In the genomic region with DNA sequence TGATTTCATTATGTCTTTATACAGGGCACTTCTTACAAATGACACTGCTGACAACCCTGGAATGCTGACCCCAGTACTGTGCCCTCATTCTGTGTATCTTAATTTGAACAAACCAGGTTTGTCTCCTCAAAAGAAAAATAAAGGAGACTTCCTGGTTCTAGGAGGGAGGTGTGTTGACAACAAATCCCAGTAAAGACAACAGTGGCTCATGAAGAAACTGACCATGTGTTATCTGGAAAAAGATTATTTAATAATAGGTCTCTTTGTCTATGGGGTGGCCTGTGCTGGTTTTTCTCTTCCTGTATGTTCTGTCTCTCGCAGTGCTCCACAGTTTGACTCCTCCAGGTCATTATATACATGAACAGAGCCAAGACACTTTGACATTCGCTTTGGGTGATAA, we compare ENCODE assay signal across 22 cellular contexts.
DNase-seq lines count a peak whose midpoint lies in the region; ATAC-seq, FAIRE-seq and TF ChIP-seq lines count a peak whose summit lies in the region.
"Had no signal": no experiment of that assay in that cellular context is flagged by ENCODE, and none has a peak within 500 bp of the region (broad histone marks: within the 10 kb centered on the region; RNA-seq: fewer than 3 reads in every experiment).

No MANE protein-coding gene starts in this region.

- 59 to 69% methylated on average over 2 of the region's 2 CpGs for WGBS in pancreas, 2 donors

- peaks cover 11 to 24% (median 14%) of the 10 kb centered on the region in 3 donors for H3K4me1 ChIP-seq in pancreas

- no peak overlapping the region for H3K4me3 ChIP-seq in pancreas
- H3K4me3 ChIP-seq: GM23338, K562 had no signal

- CTCF ChIA-PET in Calu3 (lab: Charles Lee) = no interaction called here

- TF ChIP-seq CTCF in Calu3 (IDR thresholded peaks at IDR 0.05; ENCODE audit: unreplicated experiment) (no peak), pancreas (IDR thresholded peaks at IDR 0.05) (no peak), mesothelial cell of epicardium (IDR thresholded peaks at IDR 0.05; ENCODE audit: unreplicated experiment) (no peak)

- BruUV-seq in Calu3 (replicated peaks; lab: Mats Ljungman, UMichigan) = no TSS peak

- ATAC-seq in pancreas (peak in 3 of 4 donors; percentile 40 to 53 (median 51)), HG03159 (IDR thresholded peaks at IDR 0.05; ENCODE audit: unreplicated experiment) (no peak)
- ATAC-seq: GM23338, K562 had no signal

- peak; percentile 95 for FAIRE-seq in endometrium (lab: Jason Lieb, UNC)
- no peak for FAIRE-seq in pancreas (lab: Jason Lieb, UNC)
- FAIRE-seq: A204.1, GM12892, GM18507, H54, HTR-8/SVneo, K562 had no signal

- no peaks in the 10 kb centered on the region for H3K27me3 Mint-ChIP-seq in Calu3 (ENCODE audit: unreplicated experiment)
- no peaks in the 10 kb centered on the region for H3K27me3 Mint-ChIP-seq in mesothelial cell of epicardium (ENCODE audit: low read depth)

- H3K9me3 Mint-ChIP-seq in Calu3 (ENCODE audit: low read depth, unreplicated experiment) (no peaks in the 10 kb centered on the region), mesothelial cell of epicardium (peaks cover 11% of the 10 kb centered on the region)
- H3K9me3 Mint-ChIP-seq: CD4-positive, alpha-beta T cell; GM23338 had no signal

- H3K36me3 Mint-ChIP-seq in Calu3 (ENCODE audit: insufficient read depth, unreplicated experiment) = peaks cover 6% of the 10 kb centered on the region
- peaks cover 2% of the 10 kb centered on the region for H3K36me3 Mint-ChIP-seq in mesothelial cell of epicardium

- no peaks in the 10 kb centered on the region for H3K9me3 ChIP-seq in pancreas

- DNase-seq in Calu3 = no peak
- no peak for DNase-seq in pancreas
- no peak for DNase-seq in mesothelial cell of epicardium (ENCODE audit: low spot score in 2 of 2, unreplicated experiment in 2 of 2)
- DNase-seq in stimulated activated CD8-positive, alpha-beta memory T cell treated with anti-CD3 and anti-CD28 coated beads, Interleukin-4, amount 100 ng/mL, for 48 hours = no peak
- DNase-seq: AML-193; CD4-positive, alpha-beta T cell; DMS 273 treated with DMSO at 0.1 percent for 48 hours; DMS79; GDM1; HCEC 1CT; IMR-90 had no signal

- no peaks in the 10 kb centered on the region for H3K27me3 ChIP-seq in pancreas

- H3K27ac ChIP-seq in pancreas = peak overlapping the region in 2 of 4 donors; percentile 42 to 64
- H3K27ac ChIP-seq: C4-2B, HL-60 had no signal

- no peaks in the 10 kb centered on the region for H3K36me3 ChIP-seq in pancreas

- H3K4me1 Mint-ChIP-seq in Calu3 (ENCODE audit: low read depth, unreplicated experiment) = peaks cover 54% of the 10 kb centered on the region
- H3K4me1 Mint-ChIP-seq in mesothelial cell of epicardium = peaks cover 45% of the 10 kb centered on the region

- intact Hi-C loops in Calu3 (cut with micrococcal nuclease; ENCODE audit: unreplicated experiment) (loop anchor here (5.0 to 10.0 kb wide), 3 partner anchors 96 to 629 kb away; no protein-coding TSS in a partner anchor), pancreas (cut with DNase I) (no loop called here)

- H3K27ac Mint-ChIP-seq in Calu3 (ENCODE audit: unreplicated experiment) (peak overlapping the region; percentile 58), mesothelial cell of epicardium (no peak overlapping the region)
- H3K27ac Mint-ChIP-seq: CD4-positive, alpha-beta T cell; GM23338 had no signal

- no peak overlapping the region for H3K4me3 Mint-ChIP-seq in Calu3 (ENCODE audit: low read depth, unreplicated experiment)
- H3K4me3 Mint-ChIP-seq in mesothelial cell of epicardium = no peak overlapping the region
- H3K4me3 Mint-ChIP-seq: CD4-positive, alpha-beta T cell; GM23338 had no signal
